ENCODE assay signal across 8 cellular contexts in genomic region chr7:149855368-149856305, GRCh38. TPM values are rescaled to one million over a fixed set of nuclear protein-coding genes. Genes with fewer than 3 reads are reported as not detected.
DNase-seq lines count a peak whose midpoint lies in the region; ATAC-seq, FAIRE-seq and TF ChIP-seq lines count a peak whose summit lies in the region.

No MANE protein-coding gene starts in this region.

- TF ChIP-seq CTCF in HepG2 (CRISPR knock-in tag; IDR thresholded peaks at IDR 0.05) = no peak
- no peak for TF ChIP-seq CTCF in right lobe of liver (IDR thresholded peaks at IDR 0.05)
- no peak for TF ChIP-seq CTCF in thyroid gland (IDR thresholded peaks at IDR 0.05)

- TF ChIP-seq POLR2A in HepG2 (IDR thresholded peaks at IDR 0.05; ENCODE audit: insufficient read depth in 1 of 2, low read depth in 2 of 2, low read length in 2 of 2) = no peak
- no peak for TF ChIP-seq POLR2A in right lobe of liver (IDR thresholded peaks at IDR 0.05)
- peak in 1 of 2 donors; percentile 46 for TF ChIP-seq POLR2A in thyroid gland (IDR thresholded peaks at IDR 0.05)

- 59% methylated on average over 13 of the region's 16 CpGs for WGBS in HepG2 (ENCODE audit: low lambda C conversion rate)
- WGBS in right lobe of liver (ENCODE audit: insufficient coverage, low coverage, low lambda C conversion rate, missing lambda C conversion rate) = 65% methylated on average over 5 of the region's 16 CpGs
- WGBS in thyroid gland, 2 donors = 56 to 60% methylated on average over 16 of the region's 16 CpGs

- ATAC-seq in HepG2 (no peak; the same call in none of the 3 replicates), right lobe of liver (no peak), Right ventricle myocardium superior (ENCODE audit: poor library complexity) (peak; percentile 40), GM21390 (IDR thresholded peaks at IDR 0.05; ENCODE audit: unreplicated experiment) (no peak), GM18498 (IDR thresholded peaks at IDR 0.05; ENCODE audit: unreplicated experiment) (no peak), GM21381 (IDR thresholded peaks at IDR 0.05; ENCODE audit: unreplicated experiment) (no peak)

- H3K36me3 ChIP-seq in HepG2 (replicated peaks in 1 of 2; ENCODE audit: control insufficient read depth in 1 of 2, insufficient read depth in 2 of 2, low read length in 2 of 2) (no peaks in the 10 kb centered on the region), right lobe of liver (peaks cover 0 to 5% (median 2%) of the 10 kb centered on the region in 4 donors), SK-N-MC (ENCODE audit: insufficient read depth, low read length) (no peaks in the 10 kb centered on the region), thyroid gland (no peaks in the 10 kb centered on the region)

- no peak overlapping the region for H2AFZ ChIP-seq in HepG2 (ENCODE audit: low read length)

- TF ChIP-seq EP300 in HepG2 (IDR thresholded peaks at IDR 0.05; ENCODE audit: low read depth in 2 of 2, low read length in 2 of 2) (no peak), HepG2 (CRISPR knock-in tag; IDR thresholded peaks at IDR 0.05; ENCODE audit: borderline replicate concordance) (no peak)

- H3K79me2 ChIP-seq in HepG2 (ENCODE audit: insufficient read depth, low read length) = no peaks in the 10 kb centered on the region

- DNase-seq in HepG2 (ENCODE audit: low spot score) (peak; percentile 30), right lobe of liver (no peak), SK-N-MC (ENCODE audit: low read depth, low spot score) (peak; percentile 82), Right ventricle myocardium superior (no peak), thyroid gland (peak; percentile 92)

- intact Hi-C loops in HepG2 (cut with micrococcal nuclease; ENCODE audit: unreplicated experiment) (no loop called here), right lobe of liver (cut with DNase I) (no loop called here), Right ventricle myocardium superior (cut with DNase I) (no loop called here), thyroid gland (cut with DNase I) (no loop called here)

- TF ChIP-seq RAD21 in HepG2 (CRISPR knock-in tag; IDR thresholded peaks at IDR 0.05) = no peak

- H3K4me3 ChIP-seq in HepG2 (replicated peaks in 1 of 3; ENCODE audit: insufficient read depth in 1 of 3, low read depth in 2 of 3, low read length in 3 of 3) (no peak overlapping the region), right lobe of liver (no peak overlapping the region), SK-N-MC (peak overlapping the region; percentile 73), thyroid gland (replicated peaks in 1 of 3) (no peak overlapping the region)

- POLR2A ChIA-PET in HepG2 (lab: Yijun Ruan, JAX) = no interaction called here

- CTCF ChIA-PET in HepG2 (lab: Yijun Ruan, JAX; ENCODE audit: low intra/inter-chr PET ratio, low total read pairs) = no interaction called here

- no TSS peak for BruUV-seq in HepG2 (replicated peaks; lab: Mats Ljungman, UMichigan)

- no peak overlapping the region for H3K4me2 ChIP-seq in HepG2 (ENCODE audit: low read depth, low read length)

- H4K20me1 ChIP-seq in HepG2 (ENCODE audit: insufficient read depth, low read length) = no peaks in the 10 kb centered on the region

- H3K9me3 ChIP-seq in HepG2 (ENCODE audit: low read length) (no peaks in the 10 kb centered on the region), right lobe of liver (no peaks in the 10 kb centered on the region), SK-N-MC (ENCODE audit: low read depth, low read length) (no peaks in the 10 kb centered on the region), thyroid gland (no peaks in the 10 kb centered on the region)

- in situ Hi-C loops in HepG2 (cut with HindIII; ENCODE audit: extremely low pct_ligation_motif_present, low pct_unique_long_range_greater_than_20kb) = loop anchor here (25.0 kb wide), 1 partner anchor 182 kb away; no protein-coding TSS in a partner anchor

- no peak for FAIRE-seq in HepG2 (lab: Jason Lieb, UNC)

- no peak overlapping the region for H3K9ac ChIP-seq in HepG2 (ENCODE audit: insufficient read depth, low read depth, low read length)
- H3K9ac ChIP-seq in SK-N-MC (ENCODE audit: insufficient read length) = peak overlapping the region; percentile 61

- H3K4me1 ChIP-seq in HepG2 (ENCODE audit: insufficient read depth, low read length) (peaks cover 16% of the 10 kb centered on the region), right lobe of liver (peaks cover 0 to 11% (median 3%) of the 10 kb centered on the region in 4 donors), thyroid gland (peaks cover 20 to 26% of the 10 kb centered on the region in 2 donors)

- H3K27me3 ChIP-seq in HepG2 (ENCODE audit: control insufficient read depth in 1 of 2, insufficient read depth in 2 of 2, low read length in 2 of 2) = peaks cover 0 to 16% of the 10 kb centered on the region in 2 experiments; a peak in 2 of 5 replicates
- no peaks in the 10 kb centered on the region for H3K27me3 ChIP-seq in right lobe of liver
- no peaks in the 10 kb centered on the region for H3K27me3 ChIP-seq in thyroid gland

- H3K27ac ChIP-seq in HepG2 (ENCODE audit: extremely low read length, insufficient read depth, low read length) = no peak overlapping the region
- H3K27ac ChIP-seq in right lobe of liver = no peak overlapping the region
- H3K27ac ChIP-seq in SK-N-MC = peak overlapping the region; percentile 98
- peak overlapping the region; percentile 91 to 95 (median 94) for H3K27ac ChIP-seq in thyroid gland

TF ChIP-seq in HepG2, 621 proteins besides CTCF, POLR2A, EP300 and RAD21:
- TF ChIP-seq CHCHD3 (CRISPR knock-in tag; IDR thresholded peaks at IDR 0.05) (no peak), FOSL2 (CRISPR knock-in tag; IDR thresholded peaks at IDR 0.05) (peak; percentile 28; the same call in 1 of the 2 replicates)

RNA-seq across cellular contexts. Expression of gene ZNF862, which starts 17.5 kb away (rescaled TPM):
- total RNA-seq in HepG2 (2016; rRNA removed; fragmentation: Illumina TruSeq; extraction: Trizol) (0.89 and 1.0 TPM in 2 replicates), right lobe of liver (10 to 100 TPM in 2 of 6 experiments, 1 to 10 TPM in 4; 2.5 to 11.3 (median 7.1) TPM), Right ventricle myocardium superior (12.2 TPM), thyroid gland (10 to 100 TPM; 23.6 to 53.7 (median 39.3) TPM)
- total RNA-seq in HepG2 (2016; cell fraction: cytosol; rRNA removed; fragmentation: Illumina TruSeq; extraction: Trizol; ENCODE audit: low read depth) = 0.10 and 0.35 TPM in 2 replicates
- 0.67 and 0.80 TPM in 2 replicates for total RNA-seq in HepG2 (2016; cell fraction: insoluble cytoplasmic fraction; rRNA removed; fragmentation: Illumina TruSeq; extraction: Trizol)
- total RNA-seq in HepG2 (2016; cell fraction: membrane; rRNA removed; fragmentation: Illumina TruSeq; extraction: Trizol) = 0.46 and 0.55 TPM in 2 replicates
- total RNA-seq in HepG2 (2016; cell fraction: nucleus; rRNA removed; fragmentation: Illumina TruSeq; extraction: Trizol) = 2.0 TPM in 2 replicates
- polyA plus RNA-seq in HepG2 (2011; rRNA removed) = 2.0 and 2.8 TPM in 2 replicates
- polyA plus RNA-seq in HepG2 (2011; cell fraction: cytosol; rRNA removed) = 1.0 and 1.3 TPM in 2 replicates
- polyA plus RNA-seq in HepG2 (2011; cell fraction: nucleus; rRNA removed) = 7.1 and 8.7 TPM in 2 replicates
- 0.76 and 1.6 TPM in 2 replicates for polyA plus RNA-seq in HepG2 (2012)
- 0.25 and 0.28 TPM in 2 replicates for polyA plus RNA-seq in HepG2 (2016; cell fraction: cytosol; fragmentation: Illumina TruSeq; extraction: Trizol; ENCODE audit: low read depth)
- 0.27 and 0.70 TPM in 2 replicates for polyA plus RNA-seq in HepG2 (2016; cell fraction: insoluble cytoplasmic fraction; fragmentation: Illumina TruSeq; extraction: Trizol; ENCODE audit: low read depth)
- 0.29 and 0.43 TPM in 2 replicates for polyA plus RNA-seq in HepG2 (2016; cell fraction: membrane; fragmentation: Illumina TruSeq; extraction: Trizol; ENCODE audit: low read depth)
- polyA plus RNA-seq in HepG2 (2016; cell fraction: nucleus; fragmentation: Illumina TruSeq; extraction: Trizol; ENCODE audit: insufficient read depth, low read depth) = 1.9 and 2.0 TPM in 2 replicates
- 2.0 and 5.0 TPM in 2 replicates for polyA minus RNA-seq in HepG2 (2011; rRNA and poly(A)+ RNA removed; ENCODE audit: low replicate concordance)
- polyA minus RNA-seq in HepG2 (2011; cell fraction: cytosol; rRNA and poly(A)+ RNA removed) = 0.59 and 1.2 TPM in 2 replicates
- 6.6 and 10.3 TPM in 2 replicates for polyA minus RNA-seq in HepG2 (2011; cell fraction: nucleus; rRNA and poly(A)+ RNA removed)

RNA-seq across cellular contexts. Expression of gene ATP6V0E2, which starts 18.1 kb away (rescaled TPM):
- total RNA-seq in HepG2 (2016; rRNA removed; fragmentation: Illumina TruSeq; extraction: Trizol) (142 and 203 TPM in 2 replicates), right lobe of liver (10 to 100 TPM; 33.8 to 95.1 (median 70.9) TPM), Right ventricle myocardium superior (121 TPM), thyroid gland (100 to 1,000 TPM in 2 of 4 donors, 10 to 100 TPM in 2; 43.1 to 113 (median 78.9) TPM)
- total RNA-seq in HepG2 (2016; cell fraction: cytosol; rRNA removed; fragmentation: Illumina TruSeq; extraction: Trizol; ENCODE audit: low read depth) = 120 and 162 TPM in 2 replicates
- 117 and 216 TPM in 2 replicates for total RNA-seq in HepG2 (2016; cell fraction: insoluble cytoplasmic fraction; rRNA removed; fragmentation: Illumina TruSeq; extraction: Trizol)
- total RNA-seq in HepG2 (2016; cell fraction: membrane; rRNA removed; fragmentation: Illumina TruSeq; extraction: Trizol) = 244 and 302 TPM in 2 replicates
- 121 and 139 TPM in 2 replicates for total RNA-seq in HepG2 (2016; cell fraction: nucleus; rRNA removed; fragmentation: Illumina TruSeq; extraction: Trizol)
- 32.9 and 36.8 TPM in 2 replicates for polyA plus RNA-seq in HepG2 (2011; rRNA removed)
- 39.7 and 73.9 TPM in 2 replicates for polyA plus RNA-seq in HepG2 (2011; cell fraction: cytosol; rRNA removed)
- polyA plus RNA-seq in HepG2 (2011; cell fraction: nucleus; rRNA removed) = 47.4 and 51.5 TPM in 2 replicates
- 44.9 and 47.0 TPM in 2 replicates for polyA plus RNA-seq in HepG2 (2012)
- 173 and 241 TPM in 2 replicates for polyA plus RNA-seq in HepG2 (2016; cell fraction: cytosol; fragmentation: Illumina TruSeq; extraction: Trizol; ENCODE audit: low read depth)
- 167 and 202 TPM in 2 replicates for polyA plus RNA-seq in HepG2 (2016; cell fraction: insoluble cytoplasmic fraction; fragmentation: Illumina TruSeq; extraction: Trizol; ENCODE audit: low read depth)
- polyA plus RNA-seq in HepG2 (2016; cell fraction: membrane; fragmentation: Illumina TruSeq; extraction: Trizol; ENCODE audit: low read depth) = 293 and 346 TPM in 2 replicates
- polyA plus RNA-seq in HepG2 (2016; cell fraction: nucleus; fragmentation: Illumina TruSeq; extraction: Trizol; ENCODE audit: insufficient read depth, low read depth) = 253 and 256 TPM in 2 replicates
- 0.58 and 74.0 TPM in 2 replicates for polyA minus RNA-seq in HepG2 (2011; rRNA and poly(A)+ RNA removed; ENCODE audit: low replicate concordance)
- 30.3 and 36.1 TPM in 2 replicates for polyA minus RNA-seq in HepG2 (2011; cell fraction: cytosol; rRNA and poly(A)+ RNA removed)
- 14.4 and 15.7 TPM in 2 replicates for polyA minus RNA-seq in HepG2 (2011; cell fraction: nucleus; rRNA and poly(A)+ RNA removed)

Comparison
In these comparisons a context has a peak if more than half of its experiments do, and no peak if none do; other contexts are left out.
1. DNase-seq: peak in HepG2 (single experiment), SK-N-MC (single experiment) and thyroid gland (2 of 2); none in right lobe of liver (0 of 3) and Right ventricle myocardium superior (single experiment).
2. H3K27ac ChIP-seq: peak in SK-N-MC (single experiment) and thyroid gland (3 of 3); none in HepG2 (single experiment) and right lobe of liver (0 of 3).